In the genomic region with DNA sequence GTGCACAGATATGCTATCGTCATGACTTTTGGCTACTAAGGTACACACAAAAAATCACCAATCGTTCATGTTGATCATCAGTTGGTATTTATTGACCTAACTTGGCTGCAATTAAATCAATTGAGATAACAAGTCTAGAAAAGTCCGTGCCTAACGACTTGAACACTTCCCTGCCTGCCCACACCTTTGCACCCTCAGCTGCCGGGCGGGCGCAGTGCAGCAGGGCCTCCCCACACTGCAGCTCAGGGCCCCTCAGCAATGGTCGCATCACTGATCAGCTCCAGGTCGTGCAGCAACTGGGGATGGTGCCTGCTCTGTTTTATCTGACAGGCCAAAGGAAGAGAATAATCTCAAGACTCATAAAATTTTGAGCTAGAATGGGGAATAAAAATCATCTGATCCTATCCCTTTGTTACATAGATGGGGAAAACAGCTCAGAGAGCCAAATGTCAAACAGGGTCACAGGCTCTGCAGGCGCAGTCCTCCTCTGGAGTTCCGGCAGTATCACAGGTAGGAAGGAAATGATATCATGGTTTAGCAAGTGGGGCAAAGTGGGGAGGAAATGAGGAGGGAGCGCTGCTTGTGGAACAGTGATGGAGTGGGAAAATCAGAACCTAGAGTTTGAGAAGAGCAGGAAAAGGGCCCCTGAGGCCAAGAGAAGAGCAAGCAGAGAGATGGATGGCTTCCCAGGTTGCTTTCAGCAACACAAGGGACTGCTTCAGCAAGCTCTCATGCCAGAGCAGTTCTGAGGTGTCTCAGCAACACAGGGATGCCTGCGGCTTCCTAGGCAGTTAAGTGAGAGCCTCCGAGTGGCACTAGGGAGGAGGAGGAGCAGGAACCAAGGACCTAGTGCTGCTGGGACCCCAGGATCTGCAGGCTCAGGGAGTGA, we compare ENCODE assay signal across 20 cellular contexts. TPM values are rescaled to one million over a fixed set of nuclear protein-coding genes. Genes with fewer than 3 reads are reported as not detected.
DNase-seq lines count a peak whose midpoint lies in the region; ATAC-seq and TF ChIP-seq lines count a peak whose summit lies in the region.
"Had no signal": no experiment of that assay in that cellular context is flagged by ENCODE, and none has a peak within 500 bp of the region (broad histone marks: within the 10 kb centered on the region; RNA-seq: fewer than 3 reads in every experiment).

No MANE protein-coding gene starts in this region.

- 51 to 64% methylated on average over 11 to 14 of the region's 14 CpGs for WGBS in esophagus squamous epithelium, 2 donors

- H3K27ac ChIP-seq in esophagus squamous epithelium: peak overlapping the region in 3 of 4 donors; percentile 23 to 53 (median 34)
- H3K27ac ChIP-seq in skeletal muscle tissue (ENCODE audit: low read depth, low read length): peak overlapping the region; percentile 52
- H3K27ac ChIP-seq: cardiac muscle cell, pancreas, tibial nerve, WERI-Rb-1 had no signal

- TF ChIP-seq POLR2A in esophagus squamous epithelium (IDR thresholded peaks at IDR 0.05): no peak

- DNase-seq in activated CD4-positive, alpha-beta T cell treated with anti-CD3 and anti-CD28 coated beads, Interleukin-2, amount 10 ng/mL, durations not matched to agents 7 days and 5 days: no peak
- no peak for DNase-seq in activated CD4-positive, alpha-beta T cell treated with anti-CD3 and anti-CD28 coated beads for 36 hours
- DNase-seq in esophagus squamous epithelium (lab: John Stamatoyannopoulos, UW): no peak
- DNase-seq in NCI-H2196 (lab: John Stamatoyannopoulos, UW; ENCODE audit: unreplicated experiment): no peak
- no peak for DNase-seq in SKM-1 treated with dmso at 0.1 percent for 144 hours (lab: John Stamatoyannopoulos, UW; ENCODE audit: unreplicated experiment)
- no peak for DNase-seq in NCI-H82 treated with DMSO at 0.1 percent for 48 hours (lab: John Stamatoyannopoulos, UW; ENCODE audit: unreplicated experiment)
- DNase-seq: activated CD8-positive, alpha-beta memory T cell treated with anti-CD3 and anti-CD28 coated beads, Interleukin-2, amount 50 U/mL, for 4 hours; effector memory CD8-positive, alpha-beta T cell; GOT3; KG1; NCI-H1048; NCI-H774; pancreas; RPMI8226; WERI-Rb-1 had no signal

- H3K9me3 ChIP-seq in esophagus squamous epithelium (no peaks in the 10 kb centered on the region), skeletal muscle tissue (ENCODE audit: control insufficient read depth in 3 of 3, low read length in 3 of 3) (no peaks in the 10 kb centered on the region)
- H3K9me3 ChIP-seq: pancreas, tibial nerve had no signal

- no peaks in the 10 kb centered on the region for H3K9me3 Mint-ChIP-seq in activated CD4-positive, alpha-beta T cell treated with anti-CD3 and anti-CD28 coated beads, Interleukin-2, amount 10 ng/mL, durations not matched to agents 7 days and 5 days
- H3K9me3 Mint-ChIP-seq in activated CD4-positive, alpha-beta T cell treated with anti-CD3 and anti-CD28 coated beads for 36 hours (ENCODE audit: low read depth): no peaks in the 10 kb centered on the region
- H3K9me3 Mint-ChIP-seq in IgD-negative memory B cell: no peaks in the 10 kb centered on the region
- H3K9me3 Mint-ChIP-seq: effector memory CD8-positive, alpha-beta T cell; stimulated activated memory B cell treated with anti-CD40 and anti-IgM and Interleukin-4, amounts not matched to agents 10 μg/mL and 1 μg/mL and 100 μg/mL, for 72 hours had no signal

- H3K9ac ChIP-seq in skeletal muscle tissue (ENCODE audit: low read depth in 1 of 3, low read length in 3 of 3): no peak overlapping the region

- peaks cover 25% of the 10 kb centered on the region for H3K36me3 Mint-ChIP-seq in activated CD4-positive, alpha-beta T cell treated with anti-CD3 and anti-CD28 coated beads, Interleukin-2, amount 10 ng/mL, durations not matched to agents 7 days and 5 days (ENCODE audit: low read depth)
- peaks cover 54% of the 10 kb centered on the region for H3K36me3 Mint-ChIP-seq in activated CD4-positive, alpha-beta T cell treated with anti-CD3 and anti-CD28 coated beads for 36 hours (ENCODE audit: low read depth)
- H3K36me3 Mint-ChIP-seq in IgD-negative memory B cell: peaks cover 6% of the 10 kb centered on the region

- no peak for TF ChIP-seq CTCF in esophagus squamous epithelium (IDR thresholded peaks at IDR 0.05)

- H3K27me3 ChIP-seq in esophagus squamous epithelium (no peaks in the 10 kb centered on the region), skeletal muscle tissue (ENCODE audit: control insufficient read depth in 3 of 3, insufficient read depth in 3 of 3, low read length in 3 of 3) (no peaks in the 10 kb centered on the region)
- H3K27me3 ChIP-seq: cardiac muscle cell, pancreas, tibial nerve had no signal

- POLR2A ChIA-PET in activated CD4-positive, alpha-beta T cell treated with anti-CD3 and anti-CD28 coated beads, Interleukin-2, amount 10 ng/mL, durations not matched to agents 7 days and 5 days (lab: Charles Lee): no interaction called here
- POLR2A ChIA-PET in activated CD4-positive, alpha-beta T cell treated with anti-CD3 and anti-CD28 coated beads for 36 hours (lab: Charles Lee): no interaction called here

- H3K27ac Mint-ChIP-seq in activated CD4-positive, alpha-beta T cell treated with anti-CD3 and anti-CD28 coated beads, Interleukin-2, amount 10 ng/mL, durations not matched to agents 7 days and 5 days: peak overlapping the region; percentile 3
- no peak overlapping the region for H3K27ac Mint-ChIP-seq in activated CD4-positive, alpha-beta T cell treated with anti-CD3 and anti-CD28 coated beads for 36 hours
- H3K27ac Mint-ChIP-seq in IgD-negative memory B cell: peak overlapping the region in 2 of 3 donors; percentile 76 to 84
- H3K27ac Mint-ChIP-seq: stimulated activated memory B cell treated with anti-CD40 and anti-IgM and Interleukin-4, amounts not matched to agents 10 μg/mL and 1 μg/mL and 100 μg/mL, for 72 hours had no signal

- CTCF ChIA-PET in activated CD4-positive, alpha-beta T cell treated with anti-CD3 and anti-CD28 coated beads, Interleukin-2, amount 10 ng/mL, durations not matched to agents 7 days and 5 days (lab: Charles Lee): interaction anchor here (1.6 kb wide), 1 partner anchor 41 kb away, joined by 3 read pairs; no protein-coding TSS in a partner anchor
- CTCF ChIA-PET in activated CD4-positive, alpha-beta T cell treated with anti-CD3 and anti-CD28 coated beads for 36 hours (lab: Charles Lee): interaction anchor here (0.7 kb wide), 1 partner anchor 574 kb away, joined by 3 read pairs; no protein-coding TSS in a partner anchor

- no peaks in the 10 kb centered on the region for H3K27me3 Mint-ChIP-seq in activated CD4-positive, alpha-beta T cell treated with anti-CD3 and anti-CD28 coated beads, Interleukin-2, amount 10 ng/mL, durations not matched to agents 7 days and 5 days
- H3K27me3 Mint-ChIP-seq in activated CD4-positive, alpha-beta T cell treated with anti-CD3 and anti-CD28 coated beads for 36 hours: no peaks in the 10 kb centered on the region
- H3K27me3 Mint-ChIP-seq in IgD-negative memory B cell: no peaks in the 10 kb centered on the region
- H3K27me3 Mint-ChIP-seq: effector memory CD8-positive, alpha-beta T cell; stimulated activated memory B cell treated with anti-CD40 and anti-IgM and Interleukin-4, amounts not matched to agents 10 μg/mL and 1 μg/mL and 100 μg/mL, for 72 hours had no signal

- H3K4me1 ChIP-seq in esophagus squamous epithelium: peaks cover 12 to 77% (median 29%) of the 10 kb centered on the region in 3 donors
- H3K4me1 ChIP-seq in skeletal muscle tissue (ENCODE audit: control insufficient read depth in 3 of 3, insufficient read depth in 3 of 3, low read length in 3 of 3): peaks cover 5 to 7% (median 7%) of the 10 kb centered on the region in 3 donors
- H3K4me1 ChIP-seq: pancreas had no signal

- ATAC-seq in activated CD4-positive, alpha-beta T cell treated with anti-CD3 and anti-CD28 coated beads for 36 hours: no peak
- ATAC-seq: effector memory CD8-positive, alpha-beta T cell; stimulated activated memory B cell treated with anti-CD40 and anti-IgM and Interleukin-4, amounts not matched to agents 10 μg/mL and 1 μg/mL and 100 μg/mL, for 72 hours had no signal

- H3K36me3 ChIP-seq in esophagus squamous epithelium (peaks cover 4 to 65% (median 6%) of the 10 kb centered on the region in 3 donors), skeletal muscle tissue (ENCODE audit: control insufficient read depth in 3 of 3, insufficient read depth in 3 of 3, low read length in 3 of 3) (no peaks in the 10 kb centered on the region)
- H3K36me3 ChIP-seq: pancreas, WERI-Rb-1 had no signal

- intact Hi-C loops in activated CD4-positive, alpha-beta T cell treated with anti-CD3 and anti-CD28 coated beads for 36 hours (cut with DNase I, micrococcal nuclease): loop anchor here in 1 of 2 experiments (2.0 kb wide), 1 partner anchor 19 kb away; no protein-coding TSS in a partner anchor
- intact Hi-C loops in esophagus squamous epithelium (cut with DNase I): loop anchor here (5.0 kb wide), 1 partner anchor 49 kb away; no protein-coding TSS in a partner anchor

- H3K4me3 Mint-ChIP-seq in activated CD4-positive, alpha-beta T cell treated with anti-CD3 and anti-CD28 coated beads, Interleukin-2, amount 10 ng/mL, durations not matched to agents 7 days and 5 days: no peak overlapping the region
- no peak overlapping the region for H3K4me3 Mint-ChIP-seq in activated CD4-positive, alpha-beta T cell treated with anti-CD3 and anti-CD28 coated beads for 36 hours
- no peak overlapping the region for H3K4me3 Mint-ChIP-seq in IgD-negative memory B cell
- H3K4me3 Mint-ChIP-seq: effector memory CD8-positive, alpha-beta T cell; stimulated activated memory B cell treated with anti-CD40 and anti-IgM and Interleukin-4, amounts not matched to agents 10 μg/mL and 1 μg/mL and 100 μg/mL, for 72 hours had no signal

- H3K4me1 Mint-ChIP-seq in activated CD4-positive, alpha-beta T cell treated with anti-CD3 and anti-CD28 coated beads, Interleukin-2, amount 10 ng/mL, durations not matched to agents 7 days and 5 days: peaks cover 24% of the 10 kb centered on the region
- H3K4me1 Mint-ChIP-seq in activated CD4-positive, alpha-beta T cell treated with anti-CD3 and anti-CD28 coated beads for 36 hours: peaks cover 30% of the 10 kb centered on the region
- peaks cover 7 to 12% (median 8%) of the 10 kb centered on the region in 3 donors for H3K4me1 Mint-ChIP-seq in IgD-negative memory B cell

- H3K4me3 ChIP-seq in esophagus squamous epithelium (no peak overlapping the region), skeletal muscle tissue (ENCODE audit: low read length in 3 of 3) (no peak overlapping the region)
- H3K4me3 ChIP-seq: cardiac muscle cell, pancreas, tibial nerve had no signal

RNA-seq across cellular contexts. Expression of a gene that starts 57.5 kb away (rescaled TPM):
- total RNA-seq in activated CD4-positive, alpha-beta T cell treated with anti-CD3 and anti-CD28 coated beads, Interleukin-2, amount 10 ng/mL, durations not matched to agents 7 days and 5 days: 10 to 100 TPM; 64.5 to 77.5 TPM
- total RNA-seq in activated CD4-positive, alpha-beta T cell treated with anti-CD3 and anti-CD28 coated beads for 36 hours: 100 to 1,000 TPM in 1 of 2 experiments, 10 to 100 TPM in 1; 91.1 to 126 TPM
- polyA plus RNA-seq in IgD-negative memory B cell: 5.7 TPM
- total RNA-seq in esophagus squamous epithelium (100 to 1,000 TPM in 1 of 4 donors, 10 to 100 TPM in 3; 87.5 to 127 (median 93.9) TPM), skeletal muscle tissue (4.2 TPM)

Comparison
In these comparisons a context has a peak if more than half of its experiments do, and no peak if none do; other contexts are left out.
1. RNA of a gene that starts 57.5 kb away (total RNA-seq): 91.1 to 126 TPM in activated CD4-positive, alpha-beta T cell treated with anti-CD3 and anti-CD28 coated beads for 36 hours, 87.5 to 127 TPM in esophagus squamous epithelium and 64.5 to 77.5 TPM in activated CD4-positive, alpha-beta T cell treated with anti-CD3 and anti-CD28 coated beads, Interleukin-2, amount 10 ng/mL, durations not matched to agents 7 days and 5 days; 4.2 TPM in skeletal muscle tissue (single experiment); every median in the first group is over 10 times any median in the second.